ENCODE assay signal across 10 cellular contexts in the genomic region with DNA sequence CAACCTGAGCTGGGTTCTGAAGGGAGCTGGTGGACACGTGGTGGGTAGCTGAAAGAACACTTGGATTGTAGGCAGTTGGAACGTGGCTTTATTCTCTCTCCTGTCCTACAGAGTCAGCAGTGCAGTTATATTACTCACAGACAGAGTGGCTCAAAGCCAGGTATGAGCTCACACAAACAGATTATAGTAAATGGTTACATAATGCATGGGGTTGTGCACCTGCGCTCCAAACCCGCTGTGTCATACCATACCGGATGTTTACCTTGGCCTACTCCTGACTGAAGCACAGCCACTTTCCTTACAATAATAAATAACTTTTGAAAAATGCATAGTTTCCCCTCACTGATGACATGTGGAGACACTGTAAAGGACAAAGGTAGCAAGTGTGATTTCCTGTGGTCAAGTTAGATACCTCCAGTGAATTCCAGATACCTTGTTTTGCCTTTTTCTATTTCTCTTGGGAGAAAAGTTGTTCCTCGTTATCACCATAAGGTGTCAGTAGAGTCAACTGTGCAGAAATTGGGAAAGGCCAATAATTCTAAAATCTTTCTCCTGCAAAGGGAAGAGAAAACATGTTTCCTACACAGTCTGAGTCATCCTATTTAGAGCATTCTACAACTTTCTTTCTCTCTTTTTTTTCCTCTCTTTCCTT. TPM values are rescaled to one million over a fixed set of nuclear protein-coding genes. Genes with fewer than 3 reads are reported as not detected.
DNase-seq lines count a peak whose midpoint lies in the region; ATAC-seq and TF ChIP-seq lines count a peak whose summit lies in the region.
"Had no signal": no experiment of that assay in that cellular context is flagged by ENCODE, and none has a peak within 500 bp of the region (broad histone marks: within the 10 kb centered on the region; RNA-seq: fewer than 3 reads in every experiment).

No MANE protein-coding gene starts in this region.

- no peak overlapping the region for H3K27ac ChIP-seq in cardiac muscle cell

- peaks cover 5% of the 10 kb centered on the region for H3K4me1 ChIP-seq in cardiac muscle cell (ENCODE audit: low read depth)

- ATAC-seq in stimulated activated naive CD8-positive, alpha-beta T cell treated with anti-CD3 and anti-CD28 coated beads, Interleukin-15, Interleukin-2, amounts not matched to agents 100 U/mL and 50 U/mL, for 24 hours, result no peak
- ATAC-seq in GM18502 (IDR thresholded peaks at IDR 0.05; ENCODE audit: poor library complexity, unreplicated experiment), result no peak

- no peaks in the 10 kb centered on the region for H3K27me3 ChIP-seq in cardiac muscle cell

- DNase-seq in NCI-H748 (lab: John Stamatoyannopoulos, UW; ENCODE audit: unreplicated experiment) (peak; percentile 23), NCI-H748 treated with DMSO at 0.1 percent for 48 hours (lab: John Stamatoyannopoulos, UW) (no peak), cardiac muscle cell (ENCODE audit: low read depth in 1 of 2, low spot score in 1 of 2) (peak in 1 of 2 donors; percentile 43), foreskin melanocyte (no peak), GM20000 (ENCODE audit: low spot score) (no peak)
- DNase-seq in stimulated activated naive CD8-positive, alpha-beta T cell treated with anti-CD3 and anti-CD28 coated beads, Interleukin-15, Interleukin-2, amounts not matched to agents 100 U/mL and 50 U/mL, for 24 hours, result peak; percentile 10

- H3K36me3 ChIP-seq in cardiac muscle cell, result no peaks in the 10 kb centered on the region

- peak; percentile 43 for TF ChIP-seq CTCF in cardiac muscle cell (IDR thresholded peaks at IDR 0.05; ENCODE audit: low read depth, low read length)
- no peak for TF ChIP-seq CTCF in GM20000 (IDR thresholded peaks at IDR 0.05; ENCODE audit: extremely low read depth, missing control alignments)

- H3K4me3 ChIP-seq in cardiac muscle cell, result no peak overlapping the region

- H3K9me3 ChIP-seq in cardiac muscle cell (ENCODE audit: low read depth), result no peaks in the 10 kb centered on the region

TF ChIP-seq in PFSK-1, 5 proteins besides CTCF, POLR2A, EP300 and RAD21:
- TF ChIP-seq FOXP2 (optimal IDR thresholded peaks at IDR 0.05; ENCODE audit: borderline replicate concordance, extremely low read depth, extremely low read length, insufficient read depth), result no peak
- peak; percentile 30; the same call in 1 of the 2 replicates for TF ChIP-seq POLR2AphosphoS5 (IDR thresholded peaks at IDR 0.05; ENCODE audit: low read depth, low read length)
- TF ChIP-seq, protein P1, sequence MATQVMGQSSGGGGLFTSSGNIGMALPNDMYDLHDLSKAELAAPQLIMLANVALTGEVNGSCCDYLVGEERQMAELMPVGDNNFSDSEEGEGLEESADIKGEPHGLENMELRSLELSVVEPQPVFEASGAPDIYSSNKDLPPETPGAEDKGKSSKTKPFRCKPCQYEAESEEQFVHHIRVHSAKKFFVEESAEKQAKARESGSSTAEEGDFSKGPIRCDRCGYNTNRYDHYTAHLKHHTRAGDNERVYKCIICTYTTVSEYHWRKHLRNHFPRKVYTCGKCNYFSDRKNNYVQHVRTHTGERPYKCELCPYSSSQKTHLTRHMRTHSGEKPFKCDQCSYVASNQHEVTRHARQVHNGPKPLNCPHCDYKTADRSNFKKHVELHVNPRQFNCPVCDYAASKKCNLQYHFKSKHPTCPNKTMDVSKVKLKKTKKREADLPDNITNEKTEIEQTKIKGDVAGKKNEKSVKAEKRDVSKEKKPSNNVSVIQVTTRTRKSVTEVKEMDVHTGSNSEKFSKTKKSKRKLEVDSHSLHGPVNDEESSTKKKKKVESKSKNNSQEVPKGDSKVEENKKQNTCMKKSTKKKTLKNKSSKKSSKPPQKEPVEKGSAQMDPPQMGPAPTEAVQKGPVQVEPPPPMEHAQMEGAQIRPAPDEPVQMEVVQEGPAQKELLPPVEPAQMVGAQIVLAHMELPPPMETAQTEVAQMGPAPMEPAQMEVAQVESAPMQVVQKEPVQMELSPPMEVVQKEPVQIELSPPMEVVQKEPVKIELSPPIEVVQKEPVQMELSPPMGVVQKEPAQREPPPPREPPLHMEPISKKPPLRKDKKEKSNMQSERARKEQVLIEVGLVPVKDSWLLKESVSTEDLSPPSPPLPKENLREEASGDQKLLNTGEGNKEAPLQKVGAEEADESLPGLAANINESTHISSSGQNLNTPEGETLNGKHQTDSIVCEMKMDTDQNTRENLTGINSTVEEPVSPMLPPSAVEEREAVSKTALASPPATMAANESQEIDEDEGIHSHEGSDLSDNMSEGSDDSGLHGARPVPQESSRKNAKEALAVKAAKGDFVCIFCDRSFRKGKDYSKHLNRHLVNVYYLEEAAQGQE (IDR thresholded peaks at IDR 0.05; ENCODE audit: insufficient read depth in 1 of 2, low read depth in 2 of 2, low read length in 2 of 2), result peak in 1 of 2 experiments; percentile 45; a peak in 1 of 4 replicates
- peak; percentile 31; the same call in 1 of the 2 replicates for TF ChIP-seq SIN3A (IDR thresholded peaks at IDR 0.05; ENCODE audit: borderline replicate concordance, insufficient read depth, low read length)
- TF ChIP-seq TAF1 (IDR thresholded peaks at IDR 0.05; ENCODE audit: borderline replicate concordance, insufficient read depth, low read length), result no peak

RNA-seq across cellular contexts. Expression of a gene that starts 13.5 kb away (rescaled TPM):
- not detected for polyA plus RNA-seq in PFSK-1 (2012; ENCODE audit: insufficient read length, low read depth)
- total RNA-seq in cardiac muscle cell, result 0.83 TPM in 1 of 2 replicates, not detected in the other
- not detected in 2 replicates for polyA plus RNA-seq in cardiac muscle cell
- total RNA-seq: fibroblast of lung had no signal
- polyA plus RNA-seq: AG04450, fibroblast of lung had no signal

Comparison
In these comparisons a context has a peak if more than half of its experiments do, and no peak if none do; other contexts are left out.
1. DNase-seq: peak in NCI-H748 (single experiment) and stimulated activated naive CD8-positive, alpha-beta T cell treated with anti-CD3 and anti-CD28 coated beads, Interleukin-15, Interleukin-2, amounts not matched to agents 100 U/mL and 50 U/mL, for 24 hours (single experiment); none in NCI-H748 treated with DMSO at 0.1 percent for 48 hours (single experiment), foreskin melanocyte (single experiment) and GM20000 (single experiment).